ENCODE assay signal across 1 cellular context in genomic region chr20:31682927-31683326, GRCh38.
TF ChIP-seq lines count a peak whose summit lies in the region.

No MANE protein-coding gene starts in this region.

TF ChIP-seq in IMR-90, 13 proteins besides CTCF, POLR2A, EP300 and RAD21:
- TF ChIP-seq CEBPB (IDR thresholded peaks at IDR 0.05; ENCODE audit: low read depth, low read length) = no peak
- no peak for TF ChIP-seq RFX5 (IDR thresholded peaks at IDR 0.05; ENCODE audit: low read depth, low read length)
- TF ChIP-seq MAFK (IDR thresholded peaks at IDR 0.05; ENCODE audit: low read depth, low read length) = no peak
- TF ChIP-seq ELK1 (IDR thresholded peaks at IDR 0.05; ENCODE audit: borderline replicate concordance, low read depth, low read length) = no peak
- TF ChIP-seq MXI1 (IDR thresholded peaks at IDR 0.05; ENCODE audit: borderline replicate concordance, low read depth, low read length) = no peak
- no peak for TF ChIP-seq CHD1 (IDR thresholded peaks at IDR 0.05; ENCODE audit: low read depth, low read length)
- TF ChIP-seq RCOR1 (IDR thresholded peaks at IDR 0.05; ENCODE audit: insufficient replicate concordance, low read length) = no peak
- TF ChIP-seq USF2 (IDR thresholded peaks at IDR 0.05; ENCODE audit: low read depth, low read length) = no peak
- no peak for TF ChIP-seq MAZ (IDR thresholded peaks at IDR 0.05; ENCODE audit: borderline replicate concordance, low read depth, low read length)
- TF ChIP-seq NFE2L2 (IDR thresholded peaks at IDR 0.05; ENCODE audit: low read depth, low read length) = no peak
- no peak for TF ChIP-seq BHLHE40 (IDR thresholded peaks at IDR 0.05; ENCODE audit: low read depth, low read length)
- no peak for TF ChIP-seq SMC3 (IDR thresholded peaks at IDR 0.05; ENCODE audit: low read depth, low read length)
- TF ChIP-seq FOS (IDR thresholded peaks at IDR 0.05; ENCODE audit: low read depth, low read length) = no peak
